1 cellular context compared by ENCODE assay signal in the genomic region with DNA sequence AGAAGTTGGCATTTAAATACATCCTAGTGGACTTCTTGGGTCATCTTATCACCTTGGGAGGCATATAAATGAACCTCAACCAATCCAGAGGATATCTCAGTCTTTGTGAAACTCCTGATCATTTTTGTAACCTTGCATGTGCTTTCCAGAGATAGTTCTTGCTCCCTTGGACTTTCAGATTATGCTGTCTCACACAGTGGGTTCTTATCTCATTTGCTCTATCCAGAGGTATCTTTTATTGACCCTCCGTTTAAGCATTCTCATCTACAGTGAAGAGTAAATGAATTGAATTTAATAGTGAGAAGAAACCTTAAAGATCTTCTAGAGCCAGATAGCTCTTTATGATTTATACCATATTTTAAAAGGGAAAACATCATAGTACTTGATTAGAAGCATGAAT.
A peak's percentile ranks its signal among the peaks of the same experiment; 100 is the strongest.
TF ChIP-seq lines count a peak whose summit lies in the region.

No MANE protein-coding gene starts in this region.

TF ChIP-seq in K562, 482 proteins besides CTCF, POLR2A, EP300 and RAD21 (continued from another document):
- TF ChIP-seq, protein P1, sequence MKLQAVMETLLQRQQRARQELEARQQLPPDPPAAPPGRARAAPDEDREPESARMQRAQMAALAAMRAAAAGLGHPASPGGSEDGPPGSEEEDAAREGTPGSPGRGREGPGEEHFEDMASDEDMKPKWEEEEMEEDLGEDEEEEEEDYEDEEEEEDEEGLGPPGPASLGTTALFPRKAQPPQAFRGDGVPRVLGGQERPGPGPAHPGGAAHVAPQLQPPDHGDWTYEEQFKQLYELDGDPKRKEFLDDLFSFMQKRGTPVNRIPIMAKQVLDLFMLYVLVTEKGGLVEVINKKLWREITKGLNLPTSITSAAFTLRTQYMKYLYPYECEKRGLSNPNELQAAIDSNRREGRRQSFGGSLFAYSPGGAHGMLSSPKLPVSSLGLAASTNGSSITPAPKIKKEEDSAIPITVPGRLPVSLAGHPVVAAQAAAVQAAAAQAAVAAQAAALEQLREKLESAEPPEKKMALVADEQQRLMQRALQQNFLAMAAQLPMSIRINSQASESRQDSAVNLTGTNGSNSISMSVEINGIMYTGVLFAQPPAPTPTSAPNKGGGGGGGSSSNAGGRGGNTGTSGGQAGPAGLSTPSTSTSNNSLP (IDR thresholded peaks at IDR 0.05; ENCODE audit: borderline replicate concordance, low read depth, low read length): peak; percentile 53; the same call in 1 of the 2 replicates
- TF ChIP-seq NR2C1 (IDR thresholded peaks at IDR 0.05) (no peak), NR2C1 (tag; IDR thresholded peaks at IDR 0.05) (no peak), SIN3B (IDR thresholded peaks at IDR 0.05; ENCODE audit: low read depth) (no peak)
